In the genomic region with DNA sequence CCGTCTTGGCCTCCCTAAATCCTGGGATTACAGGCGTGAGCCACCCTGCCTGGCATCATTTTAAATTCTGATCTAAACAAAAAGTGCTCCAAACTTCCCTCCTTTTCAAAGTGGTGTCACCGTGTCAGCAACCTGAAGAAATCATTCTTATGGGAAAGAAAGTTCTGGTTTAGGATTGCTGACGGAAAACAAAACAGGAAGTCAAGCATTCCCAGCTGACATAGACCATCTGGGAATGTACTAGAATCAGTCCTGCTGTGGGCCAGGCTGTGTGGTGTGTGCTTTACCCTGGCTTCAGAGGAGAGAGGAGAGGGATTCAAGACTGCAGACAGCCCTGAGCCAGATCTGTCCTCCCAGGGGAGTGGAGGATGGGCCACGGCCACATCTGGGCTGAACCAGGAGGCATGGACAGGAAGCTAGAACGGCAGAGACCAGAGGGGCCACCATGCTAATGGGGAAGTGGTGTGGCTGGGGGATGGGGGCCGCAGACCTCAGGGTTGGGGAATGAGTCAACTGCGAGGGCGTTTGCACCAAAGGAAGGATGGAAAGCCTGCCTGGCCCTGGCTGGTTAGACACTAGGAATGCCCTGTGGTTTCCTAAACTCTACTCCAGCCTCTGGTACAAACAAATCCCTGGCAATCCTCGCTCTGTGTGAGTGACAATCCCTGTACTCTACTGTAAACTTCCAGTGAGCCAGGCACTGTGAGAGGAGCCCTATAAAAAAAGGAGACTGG, we compare ENCODE assay signal across 8 cellular contexts. TPM values are rescaled to one million over a fixed set of nuclear protein-coding genes. Genes with fewer than 3 reads are reported as not detected.
DNase-seq lines count a peak whose midpoint lies in the region; ATAC-seq and TF ChIP-seq lines count a peak whose summit lies in the region.

No MANE protein-coding gene starts in this region.

- no peak for TF ChIP-seq CTCF in esophagus muscularis mucosa (IDR thresholded peaks at IDR 0.05)

- peak; percentile 76 for ATAC-seq in HG03139 (IDR thresholded peaks at IDR 0.05; ENCODE audit: unreplicated experiment)
- ATAC-seq in naive B cell (ENCODE audit: low read depth in 2 of 2): peak; percentile 29 to 39

- H3K9ac ChIP-seq in SK-N-MC (ENCODE audit: insufficient read length): peak overlapping the region; percentile 33

- H3K9me3 ChIP-seq in SK-N-MC (ENCODE audit: low read depth, low read length) (no peaks in the 10 kb centered on the region), esophagus muscularis mucosa (no peaks in the 10 kb centered on the region)

- peak overlapping the region; percentile 49 to 96 (median 76) for H3K27ac Mint-ChIP-seq in naive B cell

- WGBS in esophagus muscularis mucosa: 41% methylated on average over 9 of the region's 10 CpGs

- no peaks in the 10 kb centered on the region for H3K27me3 ChIP-seq in esophagus muscularis mucosa

- intact Hi-C loops in esophagus muscularis mucosa (cut with DNase I): no loop called here

- TF ChIP-seq EP300 in esophagus muscularis mucosa (IDR thresholded peaks at IDR 0.05): no peak

- peak overlapping the region; percentile 8; the same call in 1 of the 2 replicates for H3K27ac ChIP-seq in SK-N-MC
- peak overlapping the region; percentile 50 to 78 (median 74) for H3K27ac ChIP-seq in esophagus muscularis mucosa (replicated peaks in 1 of 4)

- H3K4me3 ChIP-seq in SK-N-MC: no peak overlapping the region
- H3K4me3 ChIP-seq in esophagus muscularis mucosa: peak overlapping the region in 2 of 4 donors; percentile 16

- peak; percentile 85 to 88 for DNase-seq in AML-193 (lab: John Stamatoyannopoulos, UW)
- no peak for DNase-seq in SK-N-MC (ENCODE audit: low read depth, low spot score)
- DNase-seq in esophagus muscularis mucosa (ENCODE audit: extremely low spot score): peak; percentile 93
- peak; percentile 39 for DNase-seq in naive B cell
- no peak for DNase-seq in COR-L47 (lab: John Stamatoyannopoulos, UW)
- DNase-seq in NCI-H510A (lab: John Stamatoyannopoulos, UW): no peak

- no peaks in the 10 kb centered on the region for H3K36me3 ChIP-seq in SK-N-MC (ENCODE audit: insufficient read depth, low read length)
- no peaks in the 10 kb centered on the region for H3K36me3 ChIP-seq in esophagus muscularis mucosa

- TF ChIP-seq POLR2A in GM19193 (IDR thresholded peaks at IDR 0.05; ENCODE audit: extremely low read depth, insufficient read depth, insufficient read length): peak; percentile 49
- TF ChIP-seq POLR2A in esophagus muscularis mucosa (IDR thresholded peaks at IDR 0.05; ENCODE audit: low read depth): no peak

- no peaks in the 10 kb centered on the region for H3K27me3 Mint-ChIP-seq in naive B cell

- no peaks in the 10 kb centered on the region for H3K36me3 Mint-ChIP-seq in naive B cell

- no peaks in the 10 kb centered on the region for H3K9me3 Mint-ChIP-seq in naive B cell

- peaks cover 5 to 28% (median 25%) of the 10 kb centered on the region in 4 donors for H3K4me1 ChIP-seq in esophagus muscularis mucosa

- H3K4me1 Mint-ChIP-seq in naive B cell: peaks cover 15 to 35% (median 16%) of the 10 kb centered on the region in 3 donors

- peak overlapping the region; percentile 7 to 89 (median 44) for H3K4me3 Mint-ChIP-seq in naive B cell

RNA-seq across cellular contexts. Expression of a gene that starts 16.7 kb away (rescaled TPM):
- total RNA-seq in esophagus muscularis mucosa: 10 to 100 TPM; 25.5 to 44.3 (median 37.1) TPM
- 1 to 10 TPM in 4 of 6 donors, under 1 TPM in 2; 0.52 to 3.2 (median 1.1) TPM for polyA plus RNA-seq in naive B cell (ENCODE audit: low read depth in 6 of 6)

RNA-seq across cellular contexts. Expression of a gene that starts 18.3 kb away (rescaled TPM):
- total RNA-seq in esophagus muscularis mucosa: 10 to 100 TPM in 3 of 4 donors, 1 to 10 TPM in 1; 7.5 to 18.7 (median 14.9) TPM
- polyA plus RNA-seq in naive B cell (ENCODE audit: low read depth in 6 of 6): 10 to 100 TPM; 42.7 to 61.4 (median 51.9) TPM

Comparison
In these comparisons a context has a peak if more than half of its experiments do, and no peak if none do; other contexts are left out.
1. DNase-seq: peak in AML-193 (2 of 2), esophagus muscularis mucosa (single experiment) and naive B cell (single experiment); none in SK-N-MC (single experiment), COR-L47 (single experiment) and NCI-H510A (single experiment).